ENCODE assay signal across 17 cellular contexts in genomic region chr17:82433560-82434215, GRCh38. TPM values are rescaled to one million over a fixed set of nuclear protein-coding genes. Genes with fewer than 3 reads are reported as not detected.
DNase-seq lines count a peak whose midpoint lies in the region; ATAC-seq and TF ChIP-seq lines count a peak whose summit lies in the region.
"Had no signal": no experiment of that assay in that cellular context is flagged by ENCODE, and none has a peak within 500 bp of the region (broad histone marks: within the 10 kb centered on the region; RNA-seq: fewer than 3 reads in every experiment).

No MANE protein-coding gene starts in this region.

- H3K4me3 Mint-ChIP-seq in T-helper 2 cell treated with Interferon-gamma antibody and Interleukin-4, amounts not matched to agents 5 μg/mL and 100 μg/mL, for 36 hours: no peak overlapping the region
- H3K4me3 Mint-ChIP-seq in natural killer cell: peak overlapping the region; percentile 60
- H3K4me3 Mint-ChIP-seq: HFFc6 had no signal

- H3K36me3 Mint-ChIP-seq in T-helper 2 cell treated with Interferon-gamma antibody and Interleukin-4, amounts not matched to agents 5 μg/mL and 100 μg/mL, for 36 hours (ENCODE audit: low read depth): peaks cover 9% of the 10 kb centered on the region
- H3K36me3 Mint-ChIP-seq in natural killer cell: no peaks in the 10 kb centered on the region

- peaks cover 42 to 85% (median 66%) of the 10 kb centered on the region in 10 experiments for H3K4me1 ChIP-seq in BLaER1 treated with 17β-estradiol and CSF1 and Interleukin-3, amounts not matched to agents 10 nM and 100 nM
- H3K4me1 ChIP-seq in MM.1S (ENCODE audit: low read length): peaks cover 15% of the 10 kb centered on the region
- H3K4me1 ChIP-seq: BE2C had no signal

- H3K27me3 ChIP-seq in BLaER1 treated with 17β-estradiol and CSF1 and Interleukin-3, amounts not matched to agents 10 nM and 100 nM: no peaks in the 10 kb centered on the region
- no peaks in the 10 kb centered on the region for H3K27me3 ChIP-seq in MM.1S (replicated peaks; ENCODE audit: insufficient read depth, low read length)
- H3K27me3 ChIP-seq: BE2C had no signal

- intact Hi-C loops in natural killer cell (cut with micrococcal nuclease): no loop called here

- no peak for TF ChIP-seq CTCF in MM.1S (IDR thresholded peaks at IDR 0.05; ENCODE audit: low read length)
- TF ChIP-seq CTCF in natural killer cell (IDR thresholded peaks at IDR 0.05): no peak

- peaks cover 16% of the 10 kb centered on the region for H3K4me1 Mint-ChIP-seq in T-helper 2 cell treated with Interferon-gamma antibody and Interleukin-4, amounts not matched to agents 5 μg/mL and 100 μg/mL, for 36 hours (ENCODE audit: low read depth)
- H3K4me1 Mint-ChIP-seq in natural killer cell: peaks cover 31 to 41% of the 10 kb centered on the region in 2 donors

- H3K36me3 ChIP-seq in BLaER1 treated with 17β-estradiol and CSF1 and Interleukin-3, amounts not matched to agents 10 nM and 100 nM: peaks cover 0 to 51% (median 16%) of the 10 kb centered on the region in 11 experiments; a peak in 17 of 22 replicates
- no peaks in the 10 kb centered on the region for H3K36me3 ChIP-seq in MM.1S (replicated peaks; ENCODE audit: insufficient read depth, low read length)
- H3K36me3 ChIP-seq: BE2C had no signal

- no peak for DNase-seq in T-helper 2 cell treated with Interferon-gamma antibody and Interleukin-4, amounts not matched to agents 5 μg/mL and 100 μg/mL, for 36 hours (ENCODE audit: low spot score)
- DNase-seq in T-helper 2 cell: no peak
- no peak for DNase-seq in MM.1S
- no peak for DNase-seq in natural killer cell
- no peak for DNase-seq in GOT3 (lab: John Stamatoyannopoulos, UW)
- DNase-seq: BE2C, GF-D8, HFFc6, MV-4-11, NCI-H1417 treated with DMSO at 0.1 percent for 48 hours, NCI-H1930, NCI-H446 treated with DMSO at 0.1 percent for 48 hours, RPMI8226 had no signal

- H3K27ac ChIP-seq in BLaER1 treated with 17β-estradiol and CSF1 and Interleukin-3, amounts not matched to agents 10 nM and 100 nM: peak overlapping the region in 2 of 11 experiments; percentile 9 to 23; a peak in 2 of 22 replicates
- peak overlapping the region; percentile 40; the same call in 1 of the 2 replicates for H3K27ac ChIP-seq in MM.1S (ENCODE audit: low read length)
- H3K27ac ChIP-seq: 22Rv1 had no signal

- peak overlapping the region in 2 of 11 experiments; percentile 18 to 53; a peak in 1 of 22 replicates for H3K9ac ChIP-seq in BLaER1 treated with 17β-estradiol and CSF1 and Interleukin-3, amounts not matched to agents 10 nM and 100 nM
- no peak overlapping the region for H3K9ac ChIP-seq in MM.1S (ENCODE audit: low read length)

- peak overlapping the region; percentile 79 to 88 (median 84); a peak in 21 of 22 replicates for H3K4me2 ChIP-seq in BLaER1 treated with 17β-estradiol and CSF1 and Interleukin-3, amounts not matched to agents 10 nM and 100 nM
- H3K4me2 ChIP-seq in MM.1S (ENCODE audit: low read depth, low read length): no peak overlapping the region

- H2AFZ ChIP-seq in MM.1S (ENCODE audit: low read length): no peak overlapping the region

- H3K79me2 ChIP-seq in MM.1S (ENCODE audit: low read length): no peaks in the 10 kb centered on the region

- H3K9me2 ChIP-seq in MM.1S (replicated peaks; ENCODE audit: insufficient read depth, low read length): no peaks in the 10 kb centered on the region

- ATAC-seq in natural killer cell: no peak
- no peak for ATAC-seq in HG03469 (IDR thresholded peaks at IDR 0.05; ENCODE audit: unreplicated experiment)
- no peak for ATAC-seq in GM18873 (IDR thresholded peaks at IDR 0.05; ENCODE audit: low FRiP score, unreplicated experiment)

- no peaks in the 10 kb centered on the region for H3F3A ChIP-seq in MM.1S (ENCODE audit: insufficient read depth, low read length)

- no peak overlapping the region for H3K4me3 ChIP-seq in BLaER1 treated with 17β-estradiol and CSF1 and Interleukin-3, amounts not matched to agents 10 nM and 100 nM
- no peak overlapping the region for H3K4me3 ChIP-seq in MM.1S (ENCODE audit: low read length)

- H3K9me3 Mint-ChIP-seq in T-helper 2 cell treated with Interferon-gamma antibody and Interleukin-4, amounts not matched to agents 5 μg/mL and 100 μg/mL, for 36 hours: no peaks in the 10 kb centered on the region
- no peaks in the 10 kb centered on the region for H3K9me3 Mint-ChIP-seq in natural killer cell
- H3K9me3 Mint-ChIP-seq: HFFc6 had no signal

- peaks cover 0 to 15% (median 0%) of the 10 kb centered on the region in 11 experiments; a peak in 4 of 22 replicates for H4K20me1 ChIP-seq in BLaER1 treated with 17β-estradiol and CSF1 and Interleukin-3, amounts not matched to agents 10 nM and 100 nM
- no peaks in the 10 kb centered on the region for H4K20me1 ChIP-seq in MM.1S (ENCODE audit: insufficient read depth, low read length)

- peak overlapping the region; percentile 41 for H3K27ac Mint-ChIP-seq in T-helper 2 cell treated with Interferon-gamma antibody and Interleukin-4, amounts not matched to agents 5 μg/mL and 100 μg/mL, for 36 hours
- H3K27ac Mint-ChIP-seq in natural killer cell: peak overlapping the region; percentile 76 to 84
- H3K27ac Mint-ChIP-seq: HFFc6 had no signal

- no peaks in the 10 kb centered on the region for H3K27me3 Mint-ChIP-seq in T-helper 2 cell treated with Interferon-gamma antibody and Interleukin-4, amounts not matched to agents 5 μg/mL and 100 μg/mL, for 36 hours (ENCODE audit: low read depth)
- no peaks in the 10 kb centered on the region for H3K27me3 Mint-ChIP-seq in natural killer cell (ENCODE audit: low read depth in 2 of 2)

- no peaks in the 10 kb centered on the region for H3K9me3 ChIP-seq in BLaER1 treated with 17β-estradiol and CSF1 and Interleukin-3, amounts not matched to agents 10 nM and 100 nM (replicated peaks in 1 of 11)
- H3K9me3 ChIP-seq in MM.1S (replicated peaks; ENCODE audit: insufficient read depth, low read length): no peaks in the 10 kb centered on the region
- H3K9me3 ChIP-seq: BE2C had no signal

RNA-seq across cellular contexts. Expression of gene OGFOD3, which starts 15.3 kb away (rescaled TPM):
- 10 to 100 TPM; 21.6 to 28.6 (median 23.3) TPM for total RNA-seq in natural killer cell

RNA-seq across cellular contexts. Expression of gene HEXD, which starts 15.5 kb away (rescaled TPM):
- 10 to 100 TPM; 35.7 to 57.4 (median 51.5) TPM for total RNA-seq in natural killer cell

RNA-seq across cellular contexts. Expression of gene CYBC1, which starts 16.9 kb away (rescaled TPM):
- total RNA-seq in natural killer cell: 100 to 1,000 TPM; 168 to 219 (median 192) TPM

RNA-seq across cellular contexts. Expression of gene NARF, which starts 24.9 kb away (rescaled TPM):
- total RNA-seq in natural killer cell: 100 to 1,000 TPM; 130 to 203 (median 158) TPM
